24 cellular contexts compared by ENCODE assay signal in the genomic region with DNA sequence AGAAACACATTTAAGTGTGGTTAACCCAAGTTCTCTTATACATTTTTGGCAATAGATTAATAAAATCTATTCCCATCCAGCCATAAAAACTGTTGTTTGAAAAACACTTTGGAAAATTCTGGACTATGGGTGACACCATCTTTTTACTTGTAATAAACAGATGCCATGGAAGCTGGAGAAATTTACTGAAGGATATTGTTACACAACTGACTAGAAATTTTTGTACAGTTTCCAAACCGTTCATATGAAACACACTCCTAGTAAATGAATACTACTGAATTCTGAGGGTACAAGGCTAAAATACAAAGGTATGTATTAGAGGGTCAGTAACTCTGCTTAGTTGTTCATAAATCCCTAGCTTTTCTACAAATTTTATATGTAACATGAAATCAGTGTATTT. TPM values are rescaled to one million over a fixed set of nuclear protein-coding genes. Genes with fewer than 3 reads are reported as not detected.
DNase-seq lines count a peak whose midpoint lies in the region; ATAC-seq and TF ChIP-seq lines count a peak whose summit lies in the region.
"Had no signal": no experiment of that assay in that cellular context is flagged by ENCODE, and none has a peak within 500 bp of the region (broad histone marks: within the 10 kb centered on the region; RNA-seq: fewer than 3 reads in every experiment).

No MANE protein-coding gene starts in this region.

- BruUV-seq in IMR-90 (replicated peaks; lab: Mats Ljungman, UMichigan) = no TSS peak

- WGBS in IMR-90 (ENCODE audit: extremely low coverage in 2 of 2, insufficient read length in 1 of 2), 2 experiments = no CpG with 5 or more reads among the region's 1 CpG

- no peaks in the 10 kb centered on the region for H3K9me1 ChIP-seq in IMR-90 (ENCODE audit: insufficient read depth, low read length)

- no peak overlapping the region for H3K4me3 Mint-ChIP-seq in activated CD4-positive, alpha-beta memory T cell treated with anti-CD3 and anti-CD28 coated beads, Interleukin-2, amount 10 ng/mL, durations not matched to agents 7 days and 5 days
- H3K4me3 Mint-ChIP-seq: CD14-positive monocyte; CD8-positive, alpha-beta memory T cell; HFFc6 had no signal

- H3K27me3 Mint-ChIP-seq in activated CD4-positive, alpha-beta memory T cell treated with anti-CD3 and anti-CD28 coated beads, Interleukin-2, amount 10 ng/mL, durations not matched to agents 7 days and 5 days = no peaks in the 10 kb centered on the region

- no peak overlapping the region for H2BK5ac ChIP-seq in IMR-90 (ENCODE audit: low read depth, low read length, poor library complexity, severe bottlenecking)

- no peak overlapping the region for H2BK20ac ChIP-seq in IMR-90 (ENCODE audit: low read depth, low read length)

- no peak overlapping the region for H3K4ac ChIP-seq in IMR-90 (ENCODE audit: low read depth, low read length)

- no peak overlapping the region for H3K14ac ChIP-seq in IMR-90 (replicated peaks; ENCODE audit: low read depth, low read length)

- ATAC-seq in IMR-90 (ENCODE audit: low read depth) (peak; percentile 35), GM18868 (IDR thresholded peaks at IDR 0.05; ENCODE audit: unreplicated experiment) (no peak)

- no peak overlapping the region for H3K9ac ChIP-seq in IMR-90 (ENCODE audit: low read depth, low read length)

- H3K4me2 ChIP-seq in IMR-90 (ENCODE audit: low read depth, low read length) = no peak overlapping the region

- intact Hi-C loops in IMR-90 (cut with micrococcal nuclease) = no loop called here

- H2BK120ac ChIP-seq in IMR-90 (ENCODE audit: low read depth, low read length) = no peak overlapping the region

- TF ChIP-seq POLR2A in IMR-90 (IDR thresholded peaks at IDR 0.05; ENCODE audit: low read depth, low read length) = no peak

- H3K23ac ChIP-seq in IMR-90 (ENCODE audit: low read depth, low read length) = no peak overlapping the region

- DNase-seq in AG09319 (ENCODE audit: extremely low read depth, low read depth) (peak; percentile 7), IMR-90 (peak; percentile 21), fibroblast of mammary gland (ENCODE audit: low read depth) (peak; percentile 9), DMS153 treated with DMSO at 0.1 percent for 48 hours (lab: John Stamatoyannopoulos, UW; ENCODE audit: unreplicated experiment) (no peak)
- DNase-seq in activated CD4-positive, alpha-beta memory T cell treated with anti-CD3 and anti-CD28 coated beads, Interleukin-2, amount 10 ng/mL, durations not matched to agents 7 days and 5 days = no peak
- DNase-seq: BE2C; CD8-positive, alpha-beta memory T cell; DMS 273 treated with DMSO at 0.1 percent for 48 hours; DMS79 treated with DMSO at 0.1 percent for 48 hours; GOT3; HFFc6; KG1; MG63; NCI-H2029 treated with DMSO at 0.1 percent for 48 hours; NCI-H226; NCI-H510A; NCI-H69; Right ventricle myocardium superior; RPMI8226 had no signal

- TF ChIP-seq RAD21 in IMR-90 (IDR thresholded peaks at IDR 0.05; ENCODE audit: low read length) = no peak

- no peak overlapping the region for H2AK5ac ChIP-seq in IMR-90 (ENCODE audit: low read depth, low read length)

- no peak overlapping the region for H4K8ac ChIP-seq in IMR-90 (ENCODE audit: low read depth in 2 of 2, low read length in 2 of 2)

- peaks cover 29 to 30% of the 10 kb centered on the region in 2 experiments for H3K79me1 ChIP-seq in IMR-90 (ENCODE audit: low read depth in 1 of 2, low read length in 2 of 2)

- H3K36me3 ChIP-seq in IMR-90 (ENCODE audit: control insufficient read depth, insufficient read depth, low read length) = peaks cover 8% of the 10 kb centered on the region
- no peaks in the 10 kb centered on the region for H3K36me3 ChIP-seq in neutrophil
- H3K36me3 ChIP-seq: BE2C had no signal

- peaks cover 45% of the 10 kb centered on the region for H3K36me3 Mint-ChIP-seq in activated CD4-positive, alpha-beta memory T cell treated with anti-CD3 and anti-CD28 coated beads, Interleukin-2, amount 10 ng/mL, durations not matched to agents 7 days and 5 days (ENCODE audit: low read depth)

- H3K27ac Mint-ChIP-seq in activated CD4-positive, alpha-beta memory T cell treated with anti-CD3 and anti-CD28 coated beads, Interleukin-2, amount 10 ng/mL, durations not matched to agents 7 days and 5 days = no peak overlapping the region
- H3K27ac Mint-ChIP-seq: CD8-positive, alpha-beta memory T cell; HFFc6 had no signal

- H3K18ac ChIP-seq in IMR-90 (ENCODE audit: low read depth, low read length) = no peak overlapping the region

- H3K4me3 ChIP-seq in IMR-90 (ENCODE audit: insufficient read depth, low read depth, low read length) (no peak overlapping the region), fibroblast of mammary gland (ENCODE audit: control insufficient read depth, low read depth, low read length) (no peak overlapping the region), neutrophil (ENCODE audit: low read depth in 1 of 2, low read length in 1 of 2) (no peak overlapping the region)
- H3K4me3 ChIP-seq: HAP-1, MG63, SJSA1 had no signal

- peaks cover 14% of the 10 kb centered on the region for H3K9me3 Mint-ChIP-seq in activated CD4-positive, alpha-beta memory T cell treated with anti-CD3 and anti-CD28 coated beads, Interleukin-2, amount 10 ng/mL, durations not matched to agents 7 days and 5 days
- H3K9me3 Mint-ChIP-seq: CD8-positive, alpha-beta memory T cell had no signal

- H4K20me1 ChIP-seq in IMR-90 (ENCODE audit: insufficient read depth, low read length) = peaks cover 10% of the 10 kb centered on the region

- dilution Hi-C loops in IMR-90 (cut with HindIII; ENCODE audit: low sequenced_read_pairs, unreplicated experiment) = no loop called here

- no peak overlapping the region for H3K56ac ChIP-seq in IMR-90 (ENCODE audit: extremely low read depth, insufficient read depth, low read length)

- in situ Hi-C loops in IMR-90 (cut with MboI; ENCODE audit: low sequenced_read_pairs) = no loop called here

- H2AK9ac ChIP-seq in IMR-90 (replicated peaks; ENCODE audit: low read depth, low read length, poor library complexity) = no peak overlapping the region

- H3K9me3 ChIP-seq in IMR-90 (ENCODE audit: control insufficient read depth, insufficient read depth, low read length) = peaks cover 4% of the 10 kb centered on the region; the same call in 1 of the 2 replicates
- H3K9me3 ChIP-seq in neutrophil = no peaks in the 10 kb centered on the region
- H3K9me3 ChIP-seq: BE2C had no signal

- POLR2A ChIA-PET in IMR-90 (lab: Charles Lee; ENCODE audit: unreplicated experiment) = no interaction called here
- POLR2A ChIA-PET in activated CD4-positive, alpha-beta memory T cell treated with anti-CD3 and anti-CD28 coated beads, Interleukin-2, amount 10 ng/mL, durations not matched to agents 7 days and 5 days (lab: Charles Lee) = no interaction called here

- H3K27me3 ChIP-seq in IMR-90 (ENCODE audit: control insufficient read depth, insufficient read depth, low read length) (no peaks in the 10 kb centered on the region), neutrophil (no peaks in the 10 kb centered on the region)
- H3K27me3 ChIP-seq: BE2C, MG63, SJSA1 had no signal

- no peak overlapping the region for H4K91ac ChIP-seq in IMR-90 (ENCODE audit: insufficient read depth, low read depth, low read length)

- H3K27ac ChIP-seq in IMR-90 (ENCODE audit: insufficient read depth, low read length) = no peak overlapping the region
- peak overlapping the region; percentile 15 for H3K27ac ChIP-seq in neutrophil
- H3K27ac ChIP-seq: SJSA1 had no signal

- H3K4me1 Mint-ChIP-seq in activated CD4-positive, alpha-beta memory T cell treated with anti-CD3 and anti-CD28 coated beads, Interleukin-2, amount 10 ng/mL, durations not matched to agents 7 days and 5 days = peaks cover 21% of the 10 kb centered on the region

- no peak overlapping the region for H2AFZ ChIP-seq in IMR-90 (replicated peaks; ENCODE audit: low read length, poor library complexity)

- H2BK15ac ChIP-seq in IMR-90 (ENCODE audit: low read depth, low read length) = no peak overlapping the region

- CTCF ChIA-PET in IMR-90 (lab: Yijun Ruan, JAX) = interaction anchor here (0.7 kb wide), 1 partner anchor 144 kb away, joined by 5 read pairs; no protein-coding TSS in a partner anchor
- CTCF ChIA-PET in activated CD4-positive, alpha-beta memory T cell treated with anti-CD3 and anti-CD28 coated beads, Interleukin-2, amount 10 ng/mL, durations not matched to agents 7 days and 5 days (lab: Charles Lee) = no interaction called here

- no peak overlapping the region for H4K5ac ChIP-seq in IMR-90 (ENCODE audit: low read depth, low read length)

- H3K4me1 ChIP-seq in IMR-90 (ENCODE audit: control insufficient read depth, insufficient read depth, low read length) = no peaks in the 10 kb centered on the region
- peaks cover 43 to 64% of the 10 kb centered on the region in 2 experiments for H3K4me1 ChIP-seq in neutrophil (ENCODE audit: control insufficient read depth in 1 of 2, insufficient read depth in 1 of 2, low read depth in 1 of 2, low read length in 1 of 2)
- H3K4me1 ChIP-seq: BE2C had no signal

- TF ChIP-seq CTCF in AG09319 (IDR thresholded peaks at IDR 0.05; ENCODE audit: low read depth, low read length) (no peak), IMR-90 (conservative IDR thresholded peaks at IDR 0.05; ENCODE audit: low read depth, low read length) (no peak), fibroblast of mammary gland (conservative IDR thresholded peaks at IDR 0.05; ENCODE audit: control insufficient read depth, insufficient read depth, low read depth, low read length) (no peak), neutrophil (IDR thresholded peaks at IDR 0.05) (no peak)

TF ChIP-seq in IMR-90, 13 proteins besides CTCF, POLR2A, EP300 and RAD21 (continues in another document):
- no peak for TF ChIP-seq MAFK (IDR thresholded peaks at IDR 0.05; ENCODE audit: low read depth, low read length)
- no peak for TF ChIP-seq MXI1 (IDR thresholded peaks at IDR 0.05; ENCODE audit: borderline replicate concordance, low read depth, low read length)
- no peak for TF ChIP-seq FOS (IDR thresholded peaks at IDR 0.05; ENCODE audit: low read depth, low read length)
- TF ChIP-seq BHLHE40 (IDR thresholded peaks at IDR 0.05; ENCODE audit: low read depth, low read length) = no peak
- no peak for TF ChIP-seq CEBPB (IDR thresholded peaks at IDR 0.05; ENCODE audit: low read depth, low read length)
- TF ChIP-seq, protein P1, sequence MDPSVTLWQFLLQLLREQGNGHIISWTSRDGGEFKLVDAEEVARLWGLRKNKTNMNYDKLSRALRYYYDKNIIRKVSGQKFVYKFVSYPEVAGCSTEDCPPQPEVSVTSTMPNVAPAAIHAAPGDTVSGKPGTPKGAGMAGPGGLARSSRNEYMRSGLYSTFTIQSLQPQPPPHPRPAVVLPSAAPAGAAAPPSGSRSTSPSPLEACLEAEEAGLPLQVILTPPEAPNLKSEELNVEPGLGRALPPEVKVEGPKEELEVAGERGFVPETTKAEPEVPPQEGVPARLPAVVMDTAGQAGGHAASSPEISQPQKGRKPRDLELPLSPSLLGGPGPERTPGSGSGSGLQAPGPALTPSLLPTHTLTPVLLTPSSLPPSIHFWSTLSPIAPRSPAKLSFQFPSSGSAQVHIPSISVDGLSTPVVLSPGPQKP (IDR thresholded peaks at IDR 0.05; ENCODE audit: borderline replicate concordance, low read depth, low read length) = no peak

RNA-seq across cellular contexts. Expression of a gene that starts 48.7 kb away (rescaled TPM):
- 40.0 and 40.1 TPM in 2 replicates for total RNA-seq in IMR-90 (2012; rRNA removed)
- 9.2 and 9.5 TPM in 2 replicates for polyA plus RNA-seq in IMR-90 (2012; rRNA removed)
- polyA plus RNA-seq in IMR-90 (2012; cell fraction: cytosol; rRNA removed) = 1.8 and 2.9 TPM in 2 replicates
- 4.9 and 21.6 TPM in 2 replicates for polyA plus RNA-seq in IMR-90 (2012; cell fraction: nucleus; rRNA removed; ENCODE audit: low replicate concordance)
- 10 to 100 TPM; 36.0 to 36.5 TPM for total RNA-seq in activated CD4-positive, alpha-beta memory T cell treated with anti-CD3 and anti-CD28 coated beads, Interleukin-2, amount 10 ng/mL, durations not matched to agents 7 days and 5 days

Comparison
In these comparisons a context has a peak if more than half of its experiments do, and no peak if none do; other contexts are left out.
1. DNase-seq: peak in AG09319 (single experiment), IMR-90 (single experiment) and fibroblast of mammary gland (single experiment); none in activated CD4-positive, alpha-beta memory T cell treated with anti-CD3 and anti-CD28 coated beads, Interleukin-2, amount 10 ng/mL, durations not matched to agents 7 days and 5 days (single experiment) and DMS153 treated with DMSO at 0.1 percent for 48 hours (single experiment).